In the genomic region with DNA sequence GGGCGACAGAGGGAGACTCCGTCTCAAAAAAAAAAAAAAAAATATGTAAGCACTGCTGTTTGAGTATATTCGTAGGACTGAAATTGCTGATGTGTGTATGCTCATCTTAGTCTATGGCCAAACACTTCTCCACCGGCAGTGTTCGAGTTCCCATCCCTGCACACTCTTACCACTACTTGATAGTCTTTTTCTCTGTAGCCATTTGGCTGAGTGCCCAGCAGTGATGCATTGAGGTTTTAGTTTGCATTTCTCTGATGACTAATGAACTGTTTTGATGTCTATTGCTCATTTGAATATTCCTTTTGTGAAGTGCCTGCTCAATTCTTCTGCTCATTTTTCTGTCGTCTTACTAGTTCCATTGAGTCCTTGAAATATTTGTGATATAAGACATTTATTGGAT, we compare ENCODE assay signal across 1 cellular context.
TF ChIP-seq lines count a peak whose summit lies in the region.

No MANE protein-coding gene starts in this region.

TF ChIP-seq in HEK293, 187 proteins besides CTCF, POLR2A, EP300 and RAD21 (continued from another document):
- TF ChIP-seq PRDM6 (tag by site-specific recombination; IDR thresholded peaks at IDR 0.05): peak; percentile 53
- no peak for TF ChIP-seq ZNF488 (tag by site-specific recombination; IDR thresholded peaks at IDR 0.05)
- no peak for TF ChIP-seq IKZF3 (tag by site-specific recombination; IDR thresholded peaks at IDR 0.05)
- TF ChIP-seq ZNF629 (tag by site-specific recombination; IDR thresholded peaks at IDR 0.05): 0 out of 2 replicates have a peak, but pooled peaks have one; percentile 28
- no peak for TF ChIP-seq KLF9 (tag by site-specific recombination; IDR thresholded peaks at IDR 0.05; ENCODE audit: low read depth)
- peak; percentile 95 for TF ChIP-seq ZBTB44 (tag by site-specific recombination; IDR thresholded peaks at IDR 0.05)
- 0 out of 2 replicates have a peak, but pooled peaks have one; percentile 31 for TF ChIP-seq PRDM1 (tag by site-specific recombination; IDR thresholded peaks at IDR 0.05)
- TF ChIP-seq ZBTB17 (tag by site-specific recombination; IDR thresholded peaks at IDR 0.05): peak; percentile 49
